ENCODE assay signal across 8 cellular contexts in genomic region chr1:7117599-7118281, GRCh38.
DNase-seq lines count a peak whose midpoint lies in the region; ATAC-seq and TF ChIP-seq lines count a peak whose summit lies in the region.

No MANE protein-coding gene starts in this region.

- peak; percentile 98 for ATAC-seq in GM23338

- H3K79me2 ChIP-seq in GM23338 (replicated peaks; ENCODE audit: insufficient read depth) = no peaks in the 10 kb centered on the region

- peaks cover 16% of the 10 kb centered on the region for H3K36me3 Mint-ChIP-seq in GM23338 (ENCODE audit: low read depth)
- peaks cover 2% of the 10 kb centered on the region for H3K36me3 Mint-ChIP-seq in endodermal cell (ENCODE audit: low read depth)

- intact Hi-C loops in vagina (cut with DNase I) = no loop called here

- H3K4me1 Mint-ChIP-seq in GM23338 (peaks cover 15% of the 10 kb centered on the region; the same call in 2 of the 3 replicates), endodermal cell (peaks cover 4% of the 10 kb centered on the region)

- TF ChIP-seq CTCF in GM23338 (conservative IDR thresholded peaks at IDR 0.05; ENCODE audit: low read depth in 2 of 2) = peak in 1 of 2 experiments; percentile 33; a peak in 2 of 4 replicates
- no peak for TF ChIP-seq CTCF in endodermal cell (conservative IDR thresholded peaks at IDR 0.05)
- TF ChIP-seq CTCF in vagina (IDR thresholded peaks at IDR 0.05) = no peak

- DNase-seq in GM23338 (ENCODE audit: low spot score) (peak; percentile 87), NCI-H524 treated with DMSO at 0.1 percent for 48 hours (lab: John Stamatoyannopoulos, UW) (peak; percentile 16), endodermal cell (peak; percentile 84), non-pigmented ciliary epithelial cell (ENCODE audit: low read depth) (peak; percentile 60), NCI-H2029 (lab: John Stamatoyannopoulos, UW) (no peak), vagina (ENCODE audit: extremely low spot score in 2 of 2) (no peak)
- no peak for DNase-seq in stimulated activated CD8-positive, alpha-beta memory T cell treated with anti-CD3 and anti-CD28 coated beads, Interleukin-4, amount 100 ng/mL, for 48 hours
- DNase-seq in activated CD4-positive, CD25-positive, alpha-beta regulatory T cell (lab: John Stamatoyannopoulos, UW) = no peak

- H2AFZ ChIP-seq in GM23338 = peak overlapping the region; percentile 88

- H3K4me3 ChIP-seq in GM23338 = peak overlapping the region; percentile 21; the same call in 1 of the 2 replicates
- no peak overlapping the region for H3K4me3 ChIP-seq in endodermal cell (ENCODE audit: low read length)
- H3K4me3 ChIP-seq in vagina = no peak overlapping the region

- H3K9ac ChIP-seq in endodermal cell (ENCODE audit: extremely low read depth, low read length, poor library complexity, severe bottlenecking) = no peak overlapping the region

- H3K27ac ChIP-seq in GM23338 (ENCODE audit: low read depth) (peak overlapping the region; percentile 90), endodermal cell (ENCODE audit: low read depth, low read length) (peak overlapping the region; percentile 77), vagina (no peak overlapping the region)

- no peaks in the 10 kb centered on the region for H3F3A ChIP-seq in GM23338 (replicated peaks; ENCODE audit: low read depth)

- H3K27me3 Mint-ChIP-seq in GM23338 (ENCODE audit: insufficient read depth, low read depth, poor library complexity) (peaks cover 2% of the 10 kb centered on the region), endodermal cell (ENCODE audit: insufficient read depth) (peaks cover 3% of the 10 kb centered on the region)

- H3K9me3 Mint-ChIP-seq in GM23338 (peaks cover 27% of the 10 kb centered on the region), endodermal cell (peaks cover 8% of the 10 kb centered on the region)

- no peaks in the 10 kb centered on the region for H3K9me3 ChIP-seq in endodermal cell (ENCODE audit: control insufficient read depth, low read length)
- no peaks in the 10 kb centered on the region for H3K9me3 ChIP-seq in vagina

- H3K4me1 ChIP-seq in GM23338 (ENCODE audit: insufficient read depth) (peaks cover 16% of the 10 kb centered on the region), endodermal cell (ENCODE audit: control insufficient read depth, insufficient read depth, low read length) (no peaks in the 10 kb centered on the region), vagina (no peaks in the 10 kb centered on the region)

- H3K36me3 ChIP-seq in GM23338 (ENCODE audit: insufficient read depth) (no peaks in the 10 kb centered on the region), endodermal cell (ENCODE audit: control insufficient read depth, insufficient read depth, low read length) (no peaks in the 10 kb centered on the region), vagina (no peaks in the 10 kb centered on the region)

- TF ChIP-seq POLR2A in vagina (IDR thresholded peaks at IDR 0.05) = no peak

- peak overlapping the region; percentile 61 for H3K4me2 ChIP-seq in GM23338

- WGBS in endodermal cell (ENCODE audit: insufficient coverage in 1 of 2, insufficient read length in 1 of 2), 2 experiments = 19 to 32% methylated on average over 11 of the region's 11 CpGs

- H4K20me1 ChIP-seq in GM23338 (replicated peaks; ENCODE audit: insufficient read depth) = no peaks in the 10 kb centered on the region

- no peaks in the 10 kb centered on the region for H3K27me3 ChIP-seq in GM23338 (ENCODE audit: insufficient read depth)
- H3K27me3 ChIP-seq in endodermal cell (ENCODE audit: control insufficient read depth, insufficient read depth, low read length, poor library complexity, severe bottlenecking) = no peaks in the 10 kb centered on the region
- no peaks in the 10 kb centered on the region for H3K27me3 ChIP-seq in vagina

- no peaks in the 10 kb centered on the region for H3K9me2 ChIP-seq in GM23338 (ENCODE audit: insufficient read depth)

- H3K4me3 Mint-ChIP-seq in GM23338 = peak overlapping the region; percentile 7; the same call in 1 of the 3 replicates
- peak overlapping the region; percentile 17 for H3K4me3 Mint-ChIP-seq in endodermal cell

- peak overlapping the region; percentile 91 for H3K27ac Mint-ChIP-seq in GM23338
- peak overlapping the region; percentile 75 for H3K27ac Mint-ChIP-seq in endodermal cell

TF ChIP-seq in GM23338, 12 proteins besides CTCF, POLR2A, EP300 and RAD21:
- TF ChIP-seq JUNB (IDR thresholded peaks at IDR 0.05; ENCODE audit: unreplicated experiment) = peak; percentile 67
- no peak for TF ChIP-seq ETS1 (IDR thresholded peaks at IDR 0.05)
- TF ChIP-seq ZNF114 (CRISPR knock-in tag; IDR thresholded peaks at IDR 0.05) = 0 out of 2 replicates have a peak, but pooled peaks have one; percentile 46
- TF ChIP-seq ZNF331 (CRISPR knock-in tag; IDR thresholded peaks at IDR 0.05; ENCODE audit: low read depth) = no peak
- no peak; the same call in 1 of the 2 replicates for TF ChIP-seq POLR2AphosphoS5 (IDR thresholded peaks at IDR 0.05; ENCODE audit: low read depth)
- TF ChIP-seq ZNF462 (CRISPR knock-in tag; IDR thresholded peaks at IDR 0.05) = peak; percentile 59; the same call in 1 of the 2 replicates
- TF ChIP-seq CREB1 (CRISPR knock-in tag; IDR thresholded peaks at IDR 0.05; ENCODE audit: low read depth) = peak; percentile 45
- no peak for TF ChIP-seq EZH2phosphoT487 (IDR thresholded peaks at IDR 0.05; ENCODE audit: unreplicated experiment)
TF ChIP-seq in GM23338: peak in this region for 4.

Comparison
In these comparisons a context has a peak if more than half of its experiments do, and no peak if none do; other contexts are left out.
1. DNase-seq: peak in GM23338 (single experiment), NCI-H524 treated with DMSO at 0.1 percent for 48 hours (single experiment), endodermal cell (single experiment) and non-pigmented ciliary epithelial cell (single experiment); none in stimulated activated CD8-positive, alpha-beta memory T cell treated with anti-CD3 and anti-CD28 coated beads, Interleukin-4, amount 100 ng/mL, for 48 hours (single experiment), activated CD4-positive, CD25-positive, alpha-beta regulatory T cell (0 of 4), NCI-H2029 (single experiment) and vagina (0 of 2).